Comparison of ENCODE assay signal across 14 cellular contexts in the genomic region with DNA sequence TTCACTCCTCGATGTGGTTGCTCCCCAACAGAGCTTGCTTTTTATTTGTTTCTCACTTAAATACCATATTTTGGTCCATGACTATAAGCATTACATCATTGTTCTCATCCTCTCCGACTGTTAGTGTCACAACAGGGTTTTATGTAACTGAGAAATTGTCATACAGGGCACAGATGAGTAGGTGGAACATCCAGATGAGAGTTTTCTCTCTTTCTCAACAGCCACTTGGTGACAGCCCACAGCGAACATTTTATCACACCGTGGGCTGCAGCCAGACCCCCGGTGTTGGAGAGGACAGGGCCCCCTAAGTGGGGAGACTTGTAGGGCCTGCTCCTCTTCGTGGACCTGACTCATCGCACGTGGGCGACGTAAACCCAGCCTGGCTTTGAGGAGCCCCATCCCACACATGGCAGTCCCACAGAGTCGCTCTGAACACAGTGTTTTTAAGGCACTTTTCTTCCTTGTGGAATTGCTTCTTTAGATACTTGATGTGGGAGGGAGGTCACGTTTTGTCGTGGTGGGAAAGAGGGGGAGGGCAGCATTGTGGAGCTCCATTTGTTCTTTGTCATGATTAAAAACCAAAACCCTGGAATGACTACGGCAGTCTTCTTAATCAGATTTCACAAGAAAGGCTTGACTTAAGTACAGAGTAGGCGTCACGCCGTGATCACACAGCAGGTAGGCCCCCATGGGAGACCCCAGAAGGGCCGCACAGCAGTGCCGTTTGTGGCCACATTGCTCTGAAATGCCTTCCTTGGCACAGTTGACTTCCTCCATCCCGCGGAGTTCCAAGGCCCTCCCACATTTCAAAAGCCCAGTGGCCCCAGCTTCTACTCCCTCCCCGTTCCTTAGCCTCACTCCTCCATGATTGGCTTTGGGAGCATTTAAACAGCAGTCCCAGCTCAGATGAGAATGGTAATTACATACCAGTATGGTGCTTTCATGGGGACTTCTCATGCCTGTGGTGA.
A peak's percentile ranks its signal among the peaks of the same experiment; 100 is the strongest.
DNase-seq lines count a peak whose midpoint lies in the region; FAIRE-seq and TF ChIP-seq lines count a peak whose summit lies in the region.
"Had no signal": no experiment of that assay in that cellular context is flagged by ENCODE, and none has a peak within 500 bp of the region (broad histone marks: within the 10 kb centered on the region; RNA-seq: fewer than 3 reads in every experiment).

No MANE protein-coding gene starts in this region.

- TF ChIP-seq CTCF in astrocyte (IDR thresholded peaks at IDR 0.05; ENCODE audit: insufficient read depth, low read depth, low read length): no peak
- no peak for TF ChIP-seq CTCF in nephron (IDR thresholded peaks at IDR 0.05; ENCODE audit: unreplicated experiment in 3 of 3)
- no peak for TF ChIP-seq CTCF in type B pancreatic cell (conservative IDR thresholded peaks at IDR 0.05)

- no peak overlapping the region for H3K4me3 ChIP-seq in astrocyte (ENCODE audit: insufficient read depth, low read depth, low read length)
- H3K4me3 ChIP-seq: PC-9, vagina had no signal

- peaks cover 5% of the 10 kb centered on the region for H4K20me1 ChIP-seq in astrocyte (ENCODE audit: insufficient read depth, low read length)

- H3K9me3 Mint-ChIP-seq in astrocyte (ENCODE audit: unreplicated experiment) (peaks cover 4% of the 10 kb centered on the region), nephron (no peaks in the 10 kb centered on the region), type B pancreatic cell (no peaks in the 10 kb centered on the region)
- H3K9me3 Mint-ChIP-seq: activated naive CD8-positive, alpha-beta T cell treated with anti-CD3 and anti-CD28 coated beads, Interleukin-2, amount 10 ng/mL, durations not matched to agents 7 days and 5 days had no signal

- H3K36me3 Mint-ChIP-seq in astrocyte (ENCODE audit: low read depth, unreplicated experiment) (peaks cover 30% of the 10 kb centered on the region), nephron (ENCODE audit: low read depth) (peaks cover 3% of the 10 kb centered on the region), type B pancreatic cell (peaks cover 13% of the 10 kb centered on the region)
- H3K36me3 Mint-ChIP-seq: activated naive CD8-positive, alpha-beta T cell treated with anti-CD3 and anti-CD28 coated beads, Interleukin-2, amount 10 ng/mL, durations not matched to agents 7 days and 5 days had no signal

- peaks cover 11% of the 10 kb centered on the region for H3K4me1 Mint-ChIP-seq in astrocyte (ENCODE audit: low read depth, unreplicated experiment)
- H3K4me1 Mint-ChIP-seq in nephron: peaks cover 53% of the 10 kb centered on the region
- peaks cover 16% of the 10 kb centered on the region for H3K4me1 Mint-ChIP-seq in type B pancreatic cell (ENCODE audit: unreplicated experiment)

- peak; percentile 0 for DNase-seq in activated T-cell treated with anti-CD3 and anti-CD28 coated beads for 24 hours (ENCODE audit: low read depth)
- DNase-seq in activated T-cell treated with anti-CD3 and anti-CD28 coated beads for 4 hours: no peak
- DNase-seq in astrocyte (ENCODE audit: low read depth): peak; percentile 64
- DNase-seq in stimulated activated CD8-positive, alpha-beta memory T cell treated with anti-CD3 and anti-CD28 coated beads, Interleukin-7, amount 100 ng/mL, for 24 hours (ENCODE audit: low read depth): peak; percentile 0
- no peak for DNase-seq in AG08395 (ENCODE audit: low spot score)
- no peak for DNase-seq in type B pancreatic cell (ENCODE audit: extremely low spot score, unreplicated experiment)
- DNase-seq in NCI-H82 treated with DMSO at 0.1 percent for 48 hours (lab: John Stamatoyannopoulos, UW; ENCODE audit: unreplicated experiment): no peak
- DNase-seq: activated naive CD8-positive, alpha-beta T cell treated with anti-CD3 and anti-CD28 coated beads, Interleukin-2, amount 10 ng/mL, durations not matched to agents 7 days and 5 days; dermis blood vessel endothelial cell; NCI-H1417; PC-9 had no signal

- no peak overlapping the region for H2AFZ ChIP-seq in astrocyte (ENCODE audit: low read depth, low read length)
- H2AFZ ChIP-seq: PC-9 had no signal

- H3K4me3 Mint-ChIP-seq in astrocyte (ENCODE audit: unreplicated experiment) (no peak overlapping the region), nephron (no peak overlapping the region), type B pancreatic cell (no peak overlapping the region)
- H3K4me3 Mint-ChIP-seq: activated naive CD8-positive, alpha-beta T cell treated with anti-CD3 and anti-CD28 coated beads, Interleukin-2, amount 10 ng/mL, durations not matched to agents 7 days and 5 days had no signal

- H3K27me3 Mint-ChIP-seq in astrocyte (ENCODE audit: low read depth, unreplicated experiment) (peaks cover 3% of the 10 kb centered on the region), nephron (ENCODE audit: low read depth) (peaks cover 3% of the 10 kb centered on the region), type B pancreatic cell (no peaks in the 10 kb centered on the region)
- H3K27me3 Mint-ChIP-seq: activated naive CD8-positive, alpha-beta T cell treated with anti-CD3 and anti-CD28 coated beads, Interleukin-2, amount 10 ng/mL, durations not matched to agents 7 days and 5 days had no signal

- no peaks in the 10 kb centered on the region for H3K4me1 ChIP-seq in astrocyte (ENCODE audit: insufficient read depth, low read length)

- no peaks in the 10 kb centered on the region for H3K9me3 ChIP-seq in astrocyte (ENCODE audit: insufficient read depth, low read depth, low read length)
- H3K9me3 ChIP-seq: vagina had no signal

- no peaks in the 10 kb centered on the region for H3K36me3 ChIP-seq in astrocyte (ENCODE audit: insufficient read depth, low read length)
- H3K36me3 ChIP-seq: vagina had no signal

- H3K27me3 ChIP-seq in astrocyte (ENCODE audit: insufficient read depth, low read length): no peaks in the 10 kb centered on the region
- H3K27me3 ChIP-seq: vagina had no signal

- H3K79me2 ChIP-seq in astrocyte (ENCODE audit: insufficient read depth, low read length): no peaks in the 10 kb centered on the region

- no peak overlapping the region for H3K9ac ChIP-seq in astrocyte (ENCODE audit: low read length)

- FAIRE-seq in astrocyte (lab: Jason Lieb, UNC): no peak
- FAIRE-seq: D721Med had no signal

- H3K27ac ChIP-seq in astrocyte (ENCODE audit: low read depth, low read length): no peak overlapping the region
- H3K27ac ChIP-seq: PC-9, vagina had no signal

- peak overlapping the region; percentile 13 for H3K27ac Mint-ChIP-seq in astrocyte (ENCODE audit: unreplicated experiment)
- H3K27ac Mint-ChIP-seq in nephron: peak overlapping the region; percentile 25 to 69 (median 39)
- H3K27ac Mint-ChIP-seq in type B pancreatic cell: no peak overlapping the region
- H3K27ac Mint-ChIP-seq: activated naive CD8-positive, alpha-beta T cell treated with anti-CD3 and anti-CD28 coated beads, Interleukin-2, amount 10 ng/mL, durations not matched to agents 7 days and 5 days had no signal

- H3K4me2 ChIP-seq in astrocyte (ENCODE audit: low read length): no peak overlapping the region
- H3K4me2 ChIP-seq: PC-9 had no signal

Comparison
In these comparisons a context has a peak if more than half of its experiments do, and no peak if none do; other contexts are left out.
1. DNase-seq: peak in activated T-cell treated with anti-CD3 and anti-CD28 coated beads for 24 hours (single experiment), astrocyte (single experiment) and stimulated activated CD8-positive, alpha-beta memory T cell treated with anti-CD3 and anti-CD28 coated beads, Interleukin-7, amount 100 ng/mL, for 24 hours (single experiment); none in activated T-cell treated with anti-CD3 and anti-CD28 coated beads for 4 hours (single experiment), AG08395 (single experiment), type B pancreatic cell (single experiment) and NCI-H82 treated with DMSO at 0.1 percent for 48 hours (single experiment).